27 cellular contexts compared by ENCODE assay signal in the genomic region with DNA sequence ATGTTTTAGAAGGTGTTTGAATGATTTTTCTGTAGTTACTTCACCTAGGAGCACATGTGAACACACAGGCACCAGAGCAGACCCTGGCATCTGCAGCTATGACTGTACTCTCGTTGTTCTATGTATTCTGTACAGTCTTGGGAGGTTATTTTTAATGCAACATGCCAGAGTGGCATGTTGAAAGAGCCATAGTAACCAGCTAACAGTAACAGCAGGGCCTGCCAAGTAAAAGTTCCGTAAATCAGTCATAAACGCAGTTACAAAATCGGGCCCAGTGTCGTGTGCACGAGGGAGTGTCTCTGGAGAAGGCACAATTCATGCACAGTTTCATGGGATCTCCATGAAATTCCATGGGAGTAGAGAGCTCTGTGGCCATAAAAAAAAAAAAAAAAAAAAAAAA.
DNase-seq lines count a peak whose midpoint lies in the region; ATAC-seq, FAIRE-seq and TF ChIP-seq lines count a peak whose summit lies in the region.
"Had no signal": no experiment of that assay in that cellular context is flagged by ENCODE, and none has a peak within 500 bp of the region (broad histone marks: within the 10 kb centered on the region; RNA-seq: fewer than 3 reads in every experiment).

No MANE protein-coding gene starts in this region.

- H3K27ac ChIP-seq in K562 (ENCODE audit: extremely low read depth, low read depth, low read length) (no peak overlapping the region), small intestine (ENCODE audit: low read depth in 1 of 2, low read length in 1 of 2) (no peak overlapping the region)
- H3K27ac ChIP-seq: spleen, testis, vagina had no signal

- 23% methylated on average over 6 of the region's 6 CpGs for WGBS in K562 (ENCODE audit: insufficient coverage, low coverage, missing lambda C conversion rate)
- WGBS in small intestine, 3 donors = 15 to 46% (median 36%) methylated on average over 6 of the region's 6 CpGs

- TF ChIP-seq CTCF in K562 (IDR thresholded peaks at IDR 0.05 in 2 of 3, conservative IDR thresholded peaks at IDR 0.05 in 1 of 3; ENCODE audit: insufficient read depth in 2 of 3, low read depth in 1 of 3, low read length in 3 of 3) (no peak), foreskin fibroblast (IDR thresholded peaks at IDR 0.05; ENCODE audit: low read depth, low read length) (no peak)

- H3K36me3 ChIP-seq in K562 (ENCODE audit: control insufficient read depth, insufficient read depth, low read length) = no peaks in the 10 kb centered on the region
- H3K36me3 ChIP-seq in small intestine (ENCODE audit: control insufficient read depth in 2 of 2, insufficient read depth in 2 of 2, low read length in 2 of 2) = no peaks in the 10 kb centered on the region
- H3K36me3 ChIP-seq: spleen, vagina had no signal

- no peak overlapping the region for H3K4me2 ChIP-seq in K562 (ENCODE audit: insufficient read depth, low read length)

- no peaks in the 10 kb centered on the region for H3K79me2 ChIP-seq in K562 (ENCODE audit: control insufficient read depth, insufficient read depth, low read length)

- ATAC-seq in K562 = no peak
- ATAC-seq: activated T-helper 17 cell treated with anti-CD3 and anti-CD28 coated beads, Interleukin-2, amount 50 U/mL, for 72 hours; effector memory CD8-positive, alpha-beta T cell; PC-3; stimulated activated naive B cell treated with anti-CD40 and anti-IgM and Interleukin-4, amounts not matched to agents 10 μg/mL and 1 μg/mL and 100 μg/mL, for 72 hours had no signal

- intact Hi-C loops in K562 (cut with micrococcal nuclease) = loop anchor here (5.0 kb wide), 1 partner anchor 103 kb away; no protein-coding TSS in a partner anchor

- TF ChIP-seq EP300 in K562 (IDR thresholded peaks at IDR 0.05; ENCODE audit: low read length) = no peak

- no peaks in the 10 kb centered on the region for H4K20me1 ChIP-seq in K562 (replicated peaks; ENCODE audit: control insufficient read depth, insufficient read depth, low read length)

- FAIRE-seq in K562 (lab: Jason Lieb, UNC) (no peak), small intestine (lab: Jason Lieb, UNC) (no peak)
- FAIRE-seq: colon, GM19239 had no signal

- H3K4me3 ChIP-seq in K562 (no peak overlapping the region), foreskin fibroblast (ENCODE audit: low read depth in 1 of 2, low read length in 2 of 2) (no peak overlapping the region), small intestine (ENCODE audit: low read depth in 1 of 2, low read length in 2 of 2) (no peak overlapping the region)
- H3K4me3 ChIP-seq: spleen, testis, vagina had no signal

- in situ Hi-C loops in K562 (cut with MboI) = no loop called here

- no TSS peak for BruUV-seq in K562 (replicated peaks; lab: Mats Ljungman, UMichigan)

- no peak for TF ChIP-seq POLR2A in K562 (conservative IDR thresholded peaks at IDR 0.05)

- 0 out of 2 replicates have a peak overlapping the region, but pooled peaks have one; percentile 10 for H2AFZ ChIP-seq in K562 (ENCODE audit: low read depth, low read length)

- no peak for TF ChIP-seq RAD21 in K562 (CRISPR knock-in tag; conservative IDR thresholded peaks at IDR 0.05 in 1 of 2, IDR thresholded peaks at IDR 0.05 in 1 of 2)

- CTCF ChIA-PET in K562 (lab: Yijun Ruan, JAX; ENCODE audit: low intra/inter-chr PET ratio) = no interaction called here

- H3K27me3 ChIP-seq in K562 (ENCODE audit: control insufficient read depth in 2 of 2, insufficient read depth in 2 of 2, low read length in 2 of 2) (no peaks in the 10 kb centered on the region), small intestine (ENCODE audit: control insufficient read depth in 2 of 2, insufficient read depth in 2 of 2, low read length in 2 of 2) (no peaks in the 10 kb centered on the region)
- H3K27me3 ChIP-seq: spleen, testis, vagina had no signal

- DNase-seq in AG20443 (ENCODE audit: low spot score) (peak; percentile 48), K562 (ENCODE audit: extremely low read depth in 1 of 4, low spot score in 3 of 4) (no peak), foreskin fibroblast (peak; percentile 6 to 18), small intestine (peak; percentile 48), HPDE6-E6E7 (ENCODE audit: extremely low spot score) (no peak), NCI-H2171 treated with DMSO at 0.1 percent for 48 hours (lab: John Stamatoyannopoulos, UW) (no peak), GM03348 (ENCODE audit: low spot score) (no peak), inferior parietal cortex (ENCODE audit: extremely low spot score) (no peak)
- DNase-seq: activated B cell treated with CpG ODN at 0.5 μM for 24 hours; activated CD4-positive, alpha-beta T cell treated with anti-CD3 and anti-CD28 coated beads, Interleukin-2, amount 50 U/mL, for 4 hours; activated naive CD8-positive, alpha-beta T cell treated with anti-CD3 and anti-CD28 coated beads for 36 hours; CD4-positive, alpha-beta T cell; DMS 273 treated with DMSO at 0.1 percent for 48 hours; effector memory CD8-positive, alpha-beta T cell; glutamatergic neuron; NCI-H1436 treated with DMSO at 0.1 percent for 48 hours; NCI-H524; PC-3; SHP77 treated with DMSO at 0.1 percent for 48 hours; spleen; stimulated activated CD4-positive, alpha-beta T cell treated with anti-CD3 and anti-CD28 coated beads, Interleukin-4, amount 100 ng/mL, for 1 hour; stimulated activated naive B cell treated with anti-CD40 and anti-IgM and Interleukin-4, amounts not matched to agents 10 μg/mL and 1 μg/mL and 100 μg/mL, for 72 hours; testis had no signal

- H3K4me1 ChIP-seq in K562 (replicated peaks in 1 of 2; ENCODE audit: control insufficient read depth in 2 of 2, insufficient read depth in 2 of 2, low read length in 2 of 2) = no peaks in the 10 kb centered on the region
- H3K4me1 ChIP-seq in small intestine (ENCODE audit: control insufficient read depth in 2 of 2, insufficient read depth in 1 of 2, low read depth in 1 of 2, low read length in 1 of 2) = peaks cover 0 to 3% of the 10 kb centered on the region in 2 donors
- H3K4me1 ChIP-seq: spleen, testis, vagina had no signal

- POLR2A ChIA-PET in K562 (lab: Yijun Ruan, JAX) = interaction anchor here (0.9 kb wide), 1 partner anchor 9 kb away, joined by 3 read pairs; no protein-coding TSS in a partner anchor

- no peaks in the 10 kb centered on the region for H3K9me1 ChIP-seq in K562 (ENCODE audit: control insufficient read depth, insufficient read depth, low read length)

- H3K9me3 ChIP-seq in K562 (replicated peaks; ENCODE audit: control insufficient read depth, insufficient read depth, low read depth, low read length) (no peaks in the 10 kb centered on the region), small intestine (ENCODE audit: control insufficient read depth, low read depth) (no peaks in the 10 kb centered on the region)
- H3K9me3 ChIP-seq: testis, vagina had no signal

- H3K9ac ChIP-seq in K562 (ENCODE audit: insufficient read depth in 1 of 2, low read depth in 2 of 2, low read length in 2 of 2) = no peak overlapping the region

TF ChIP-seq in K562, 482 proteins besides CTCF, POLR2A, EP300 and RAD21:
- TF ChIP-seq BCOR (IDR thresholded peaks at IDR 0.05) (no peak), DEAF1 (CRISPR knock-in tag; IDR thresholded peaks at IDR 0.05) (no peak)
TF ChIP-seq in K562: peak in this region for 0.

Comparison
In these comparisons a context has a peak if more than half of its experiments do, and no peak if none do; other contexts are left out.
1. DNase-seq: peak in AG20443 (single experiment), foreskin fibroblast (2 of 2) and small intestine (single experiment); none in K562 (0 of 4), HPDE6-E6E7 (single experiment), NCI-H2171 treated with DMSO at 0.1 percent for 48 hours (single experiment), GM03348 (single experiment) and inferior parietal cortex (single experiment).